ENCODE assay signal across 15 cellular contexts in the genomic region with DNA sequence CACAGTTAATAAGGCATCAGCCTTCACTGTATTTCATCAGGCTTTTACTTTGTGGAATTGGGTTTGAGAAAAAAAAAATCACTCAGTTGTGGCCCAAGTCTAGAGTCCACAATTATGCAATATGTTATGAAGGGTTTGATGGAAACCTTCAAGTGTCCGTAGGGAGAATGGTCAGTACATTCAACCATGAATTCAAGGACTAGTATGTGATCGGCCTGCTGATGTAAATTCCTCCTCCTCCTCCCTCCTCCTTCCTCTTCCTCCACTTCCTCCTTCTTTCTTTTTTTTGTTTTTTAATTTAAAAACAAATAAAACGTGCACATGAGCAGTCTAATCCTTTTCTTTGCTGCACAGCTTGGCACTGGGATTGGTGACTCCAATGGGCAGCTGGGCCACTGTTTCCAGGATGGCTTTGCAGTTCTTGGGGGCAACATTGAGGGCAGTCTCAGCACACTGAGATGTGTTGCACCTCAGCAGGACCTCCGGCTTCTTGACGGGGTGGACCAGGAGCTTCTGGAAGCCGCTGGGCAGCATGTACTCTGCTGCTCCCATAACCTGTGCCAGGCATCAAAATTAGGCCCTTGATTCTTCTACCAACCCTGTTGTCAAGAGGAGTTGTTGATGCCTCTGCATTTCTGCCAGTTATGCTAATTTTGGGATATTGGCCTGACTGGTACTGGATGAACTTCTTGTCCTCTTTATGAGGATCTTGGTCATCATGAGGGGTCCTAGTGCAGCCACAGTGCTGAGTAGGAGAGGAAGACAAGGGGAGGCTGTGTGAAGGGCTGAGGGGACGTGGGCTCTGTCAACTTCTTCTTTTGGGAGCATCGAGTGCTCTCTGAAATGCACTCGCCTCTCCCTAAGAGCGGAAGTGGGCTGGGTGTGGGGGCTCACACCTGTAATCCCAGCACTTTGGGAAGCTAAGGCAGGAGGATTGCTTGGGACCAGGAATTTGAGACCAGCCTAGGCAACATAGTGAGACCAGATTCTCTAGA. TPM values are rescaled to one million over a fixed set of nuclear protein-coding genes. Genes with fewer than 3 reads are reported as not detected.
A peak's percentile ranks its signal among the peaks of the same experiment; 100 is the strongest.
DNase-seq lines count a peak whose midpoint lies in the region; TF ChIP-seq lines count a peak whose summit lies in the region.
"Had no signal": no experiment of that assay in that cellular context is flagged by ENCODE, and none has a peak within 500 bp of the region (broad histone marks: within the 10 kb centered on the region; RNA-seq: fewer than 3 reads in every experiment).

No MANE protein-coding gene starts in this region.

- H3K9me3 ChIP-seq in breast epithelium (no peaks in the 10 kb centered on the region), mammary epithelial cell (replicated peaks; ENCODE audit: insufficient read depth, low read length) (no peaks in the 10 kb centered on the region), transverse colon (no peaks in the 10 kb centered on the region)
- H3K9me3 ChIP-seq: SJSA1, thyroid gland had no signal

- no TSS peak for BruUV-seq in mammary epithelial cell (replicated peaks; lab: Mats Ljungman, UMichigan)

- no peak for TF ChIP-seq CTCF in breast epithelium (IDR thresholded peaks at IDR 0.05)
- no peak for TF ChIP-seq CTCF in mammary epithelial cell (conservative IDR thresholded peaks at IDR 0.05 in 1 of 2, IDR thresholded peaks at IDR 0.05 in 1 of 2; ENCODE audit: extremely low read depth in 1 of 2, insufficient read depth in 1 of 2, low read depth in 1 of 2, low read length in 2 of 2)
- no peak for TF ChIP-seq CTCF in NB4 (IDR thresholded peaks at IDR 0.05; ENCODE audit: low read depth, low read length)
- no peak for TF ChIP-seq CTCF in coronary artery (IDR thresholded peaks at IDR 0.05)
- no peak for TF ChIP-seq CTCF in transverse colon (IDR thresholded peaks at IDR 0.05)

- H3K79me2 ChIP-seq in mammary epithelial cell (ENCODE audit: insufficient read depth, low read length) = no peaks in the 10 kb centered on the region
- H3K79me2 ChIP-seq: parathyroid adenoma had no signal

- H3K9ac ChIP-seq in mammary epithelial cell (ENCODE audit: insufficient read depth, low read length) = no peak overlapping the region
- H3K9ac ChIP-seq: parathyroid adenoma had no signal

- no peak overlapping the region for H3K4me3 ChIP-seq in breast epithelium
- no peak overlapping the region for H3K4me3 ChIP-seq in mammary epithelial cell (replicated peaks in 1 of 3; ENCODE audit: insufficient read depth in 1 of 3, low read depth in 2 of 3, low read length in 3 of 3)
- no peak overlapping the region for H3K4me3 ChIP-seq in NB4 (ENCODE audit: low read depth, low read length)
- H3K4me3 ChIP-seq in coronary artery = no peak overlapping the region
- no peak overlapping the region for H3K4me3 ChIP-seq in transverse colon
- H3K4me3 ChIP-seq: SJSA1, thyroid gland had no signal

- CTCF ChIA-PET in mammary epithelial cell (lab: Charles Lee; ENCODE audit: low non-redundant PET) = no interaction called here

- H3K4me1 ChIP-seq in breast epithelium = no peaks in the 10 kb centered on the region
- no peaks in the 10 kb centered on the region for H3K4me1 ChIP-seq in mammary epithelial cell (ENCODE audit: insufficient read depth, low read length)
- H3K4me1 ChIP-seq in transverse colon = peaks cover 0 to 6% (median 0%) of the 10 kb centered on the region in 4 donors
- H3K4me1 ChIP-seq: parathyroid adenoma, thyroid gland had no signal

- TF ChIP-seq POLR2A in breast epithelium (IDR thresholded peaks at IDR 0.05) (no peak), NB4 (IDR thresholded peaks at IDR 0.05; ENCODE audit: extremely low read depth, insufficient read length) (no peak), transverse colon (IDR thresholded peaks at IDR 0.05) (no peak)

- dilution Hi-C loops in mammary epithelial cell (cut with HindIII; ENCODE audit: low sequenced_read_pairs) = no loop called here

- no peak for DNase-seq in breast epithelium (ENCODE audit: low spot score in 2 of 2)
- DNase-seq in mammary epithelial cell = no peak
- DNase-seq in NB4 (ENCODE audit: low read depth) = peak; percentile 28
- DNase-seq in coronary artery (ENCODE audit: low spot score) = peak; percentile 47
- DNase-seq in transverse colon = no peak
- no peak for DNase-seq in DMS79 (lab: John Stamatoyannopoulos, UW)
- no peak for DNase-seq in GM19238 (ENCODE audit: insufficient read length, low spot score)
- DNase-seq in KBM-7 = no peak
- DNase-seq: AML-193, NCI-H226, thyroid gland had no signal

- H3K4me2 ChIP-seq in mammary epithelial cell (ENCODE audit: insufficient read depth, low read depth, low read length) = no peak overlapping the region

- TF ChIP-seq EP300 in transverse colon (IDR thresholded peaks at IDR 0.05; ENCODE audit: low read depth) = no peak

- WGBS in mammary epithelial cell (ENCODE audit: low coverage, missing lambda C conversion rate) = 63% methylated on average over 8 of the region's 10 CpGs
- 67 to 71% methylated on average over 2 to 10 of the region's 10 CpGs for WGBS in transverse colon (ENCODE audit: low coverage in 1 of 2), 2 donors

- H3K27ac ChIP-seq in breast epithelium (peak overlapping the region; percentile 35 to 72), mammary epithelial cell (ENCODE audit: insufficient read depth, low read depth, low read length) (no peak overlapping the region), coronary artery (no peak overlapping the region), transverse colon (peak overlapping the region in 3 of 4 donors; percentile 19 to 69 (median 44))
- H3K27ac ChIP-seq: parathyroid adenoma, SJSA1, thyroid gland had no signal

- no peak overlapping the region for H2AFZ ChIP-seq in mammary epithelial cell (ENCODE audit: low read depth, low read length)
- H2AFZ ChIP-seq: parathyroid adenoma had no signal

- H4K20me1 ChIP-seq in mammary epithelial cell (ENCODE audit: insufficient read depth, low read length) = no peaks in the 10 kb centered on the region

- H3K36me3 ChIP-seq in breast epithelium = no peaks in the 10 kb centered on the region
- no peaks in the 10 kb centered on the region for H3K36me3 ChIP-seq in mammary epithelial cell (ENCODE audit: insufficient read depth, low read length)
- no peaks in the 10 kb centered on the region for H3K36me3 ChIP-seq in transverse colon
- H3K36me3 ChIP-seq: SJSA1, thyroid gland had no signal

- intact Hi-C loops in breast epithelium (cut with DNase I; ENCODE audit: low total_unique reads) = no loop called here
- intact Hi-C loops in mammary epithelial cell (cut with micrococcal nuclease) = no loop called here
- intact Hi-C loops in transverse colon (cut with DNase I; ENCODE audit: low total_unique reads) = no loop called here

- no peaks in the 10 kb centered on the region for H3K27me3 ChIP-seq in breast epithelium
- H3K27me3 ChIP-seq in mammary epithelial cell (ENCODE audit: insufficient read depth, low read length) = no peaks in the 10 kb centered on the region
- H3K27me3 ChIP-seq in transverse colon = no peaks in the 10 kb centered on the region
- H3K27me3 ChIP-seq: thyroid gland had no signal

- in situ Hi-C loops in mammary epithelial cell (cut with MboI; ENCODE audit: low sequenced_read_pairs in 2 of 2) (no loop called here), transverse colon (cut with MboI; ENCODE audit: low pct_ligation_motif_present in 1 of 4, low pct_unique_long_range_greater_than_20kb in 1 of 4, low sequenced_read_pairs in 3 of 4) (no loop called here), KBM-7 (cut with MboI; ENCODE audit: low pct_unique_long_range_greater_than_20kb, low sequenced_read_pairs) (no loop called here)

RNA-seq across cellular contexts. Expression of a gene that starts 9.3 kb away (rescaled TPM):
- total RNA-seq in breast epithelium = 1 to 10 TPM in 1 of 3 donors, under 1 TPM in 2; 0.33 to 1.3 (median 0.88) TPM
- total RNA-seq in mammary epithelial cell = not detected
- not detected for polyA plus RNA-seq in mammary epithelial cell
- not detected for polyA minus RNA-seq in mammary epithelial cell
- 1 to 10 TPM in 1 of 4 donors, under 1 TPM in 1, not detected in 2; 0.79 to 1.1 TPM for total RNA-seq in transverse colon
- total RNA-seq: fibroblast of lung, kidney epithelial cell, SJSA1 had no signal
- polyA plus RNA-seq: fibroblast of lung had no signal

RNA-seq across cellular contexts. Expression of a gene that starts 17.4 kb away (rescaled TPM):
- total RNA-seq in breast epithelium (10 to 100 TPM; 62.4 to 72.4 (median 68.2) TPM), mammary epithelial cell (100 to 1,000 TPM in 1 of 2 donors, 10 to 100 TPM in 1; 31.5 to 120 TPM), transverse colon (10 to 100 TPM; 45.0 to 80.7 (median 64.7) TPM)
- 22.3 TPM for polyA plus RNA-seq in mammary epithelial cell
- 24.2 TPM for polyA minus RNA-seq in mammary epithelial cell

Comparison
In these comparisons a context has a peak if more than half of its experiments do, and no peak if none do; other contexts are left out.
1. H3K27ac ChIP-seq: peak in breast epithelium (2 of 2) and transverse colon (3 of 4); none in mammary epithelial cell (single experiment) and coronary artery (0 of 2).
2. DNase-seq: peak in NB4 (single experiment) and coronary artery (single experiment); none in breast epithelium (0 of 2), mammary epithelial cell (single experiment), transverse colon (single experiment), DMS79 (single experiment), GM19238 (single experiment) and KBM-7 (single experiment).